Comparison of ENCODE assay signal across 7 cellular contexts in genomic region chr12:131201915-131202314, GRCh38.
DNase-seq lines count a peak whose midpoint lies in the region; ATAC-seq, FAIRE-seq and TF ChIP-seq lines count a peak whose summit lies in the region.
"Not testable (repeated sequence)": the region's sequence is repeated elsewhere in the genome, so short reads cannot be mapped to it uniquely, and the experiment has no call there.

No MANE protein-coding gene starts in this region.

- not testable (repeated sequence) for BruUV-seq in K562 (replicated peaks; lab: Mats Ljungman, UMichigan)

- not testable (repeated sequence) for H3K27ac Mint-ChIP-seq in activated CD8-positive, alpha-beta T cell treated with anti-CD3 and anti-CD28 coated beads for 36 hours; activated naive CD4-positive, alpha-beta T cell treated with anti-CD3 and anti-CD28 coated beads, Interleukin-2, amount 50 U/mL, for 72 hours; stimulated activated effector memory CD8-positive, alpha-beta T cell treated with anti-CD3 and anti-CD28 coated beads, Interleukin-12 subunit alpha, Interleukin-12 subunit beta, amount 100 ng/mL, for 72 hours

- not testable (repeated sequence) for H3K36me3 Mint-ChIP-seq in activated CD8-positive, alpha-beta T cell treated with anti-CD3 and anti-CD28 coated beads for 36 hours (ENCODE audit: low read depth); activated naive CD4-positive, alpha-beta T cell treated with anti-CD3 and anti-CD28 coated beads, Interleukin-2, amount 50 U/mL, for 72 hours; stimulated activated effector memory CD8-positive, alpha-beta T cell treated with anti-CD3 and anti-CD28 coated beads, Interleukin-12 subunit alpha, Interleukin-12 subunit beta, amount 100 ng/mL, for 72 hours

- not testable (repeated sequence) for H3K4me3 Mint-ChIP-seq in activated CD8-positive, alpha-beta T cell treated with anti-CD3 and anti-CD28 coated beads for 36 hours; stimulated activated effector memory CD8-positive, alpha-beta T cell treated with anti-CD3 and anti-CD28 coated beads, Interleukin-12 subunit alpha, Interleukin-12 subunit beta, amount 100 ng/mL, for 72 hours

- intact Hi-C loops in activated CD8-positive, alpha-beta T cell treated with anti-CD3 and anti-CD28 coated beads for 36 hours (cut with micrococcal nuclease); K562 (cut with micrococcal nuclease): not testable (repeated sequence)

- H3K4me2 ChIP-seq in Loucy (ENCODE audit: low read depth, low read length, poor library complexity, severe bottlenecking); K562 (ENCODE audit: insufficient read depth, low read length): not testable (repeated sequence)

- TF ChIP-seq POLR2A in GM12891 (IDR thresholded peaks at IDR 0.05; ENCODE audit: low read depth, low read length); K562 (conservative IDR thresholded peaks at IDR 0.05): not testable (repeated sequence)

- DNase-seq in GM12891 (ENCODE audit: insufficient read length, low spot score); activated CD8-positive, alpha-beta T cell treated with anti-CD3 and anti-CD28 coated beads for 36 hours; activated naive CD4-positive, alpha-beta T cell treated with anti-CD3 and anti-CD28 coated beads, Interleukin-2, amount 50 U/mL, for 72 hours (ENCODE audit: low spot score in 2 of 2); K562 (ENCODE audit: extremely low read depth in 1 of 4, low spot score in 3 of 4); stimulated activated effector memory CD8-positive, alpha-beta T cell treated with anti-CD3 and anti-CD28 coated beads, Interleukin-12 subunit alpha, Interleukin-12 subunit beta, amount 100 ng/mL, for 72 hours (ENCODE audit: low spot score in 2 of 2); urothelium cell line (ENCODE audit: low spot score): not testable (repeated sequence)

- H3K9me2 ChIP-seq in Loucy (replicated peaks; ENCODE audit: low read depth, low read length), result not testable (repeated sequence)

- H3K4me3 ChIP-seq in Loucy (ENCODE audit: low read length, poor library complexity, severe bottlenecking); K562: not testable (repeated sequence)

- not testable (repeated sequence) for TF ChIP-seq EP300 in K562 (IDR thresholded peaks at IDR 0.05; ENCODE audit: low read length)

- H2AFZ ChIP-seq in Loucy (ENCODE audit: low read length); K562 (ENCODE audit: low read depth, low read length): not testable (repeated sequence)

- H3K79me2 ChIP-seq in Loucy (ENCODE audit: insufficient read depth, low read length), result peaks cover 44% of the 10 kb centered on the region
- not testable (repeated sequence) for H3K79me2 ChIP-seq in K562 (ENCODE audit: control insufficient read depth, insufficient read depth, low read length)

- peaks cover 31% of the 10 kb centered on the region for H4K20me1 ChIP-seq in Loucy (ENCODE audit: insufficient read depth, low read length, poor library complexity, severe bottlenecking)
- not testable (repeated sequence) for H4K20me1 ChIP-seq in K562 (replicated peaks; ENCODE audit: control insufficient read depth, insufficient read depth, low read length)

- FAIRE-seq in GM12891 (lab: Jason Lieb, UNC) (peak; percentile 69), K562 (lab: Jason Lieb, UNC) (peak; percentile 54), urothelium cell line (lab: Jason Lieb, UNC) (peak; percentile 79)

- in situ Hi-C loops in K562 (cut with MboI), result loop anchor here (5.0 kb wide), 1 partner anchor 270 kb away; no protein-coding TSS in a partner anchor

- H3K4me1 ChIP-seq in Loucy (ENCODE audit: insufficient read depth, low read length, poor library complexity, severe bottlenecking), result peaks cover 27% of the 10 kb centered on the region
- not testable (repeated sequence) for H3K4me1 ChIP-seq in K562 (replicated peaks in 1 of 2; ENCODE audit: control insufficient read depth in 2 of 2, insufficient read depth in 2 of 2, low read length in 2 of 2)

- not testable (repeated sequence) for H3K9me3 ChIP-seq in Loucy (ENCODE audit: insufficient read depth, low read depth, low read length); K562 (replicated peaks; ENCODE audit: control insufficient read depth, insufficient read depth, low read depth, low read length)

- TF ChIP-seq RAD21 in K562 (CRISPR knock-in tag; conservative IDR thresholded peaks at IDR 0.05 in 1 of 2, IDR thresholded peaks at IDR 0.05 in 1 of 2), result not testable (repeated sequence)

- not testable (repeated sequence) for H3K9me3 Mint-ChIP-seq in activated CD8-positive, alpha-beta T cell treated with anti-CD3 and anti-CD28 coated beads for 36 hours; activated naive CD4-positive, alpha-beta T cell treated with anti-CD3 and anti-CD28 coated beads, Interleukin-2, amount 50 U/mL, for 72 hours; stimulated activated effector memory CD8-positive, alpha-beta T cell treated with anti-CD3 and anti-CD28 coated beads, Interleukin-12 subunit alpha, Interleukin-12 subunit beta, amount 100 ng/mL, for 72 hours

- H3F3A ChIP-seq in Loucy (ENCODE audit: low read depth), result not testable (repeated sequence)

- peaks cover 33% of the 10 kb centered on the region for H3K27me3 ChIP-seq in Loucy (ENCODE audit: insufficient read depth, low read length, poor library complexity, severe bottlenecking)
- H3K27me3 ChIP-seq in K562 (ENCODE audit: control insufficient read depth in 2 of 2, insufficient read depth in 2 of 2, low read length in 2 of 2), result peaks cover 16 to 31% of the 10 kb centered on the region in 2 experiments; a peak in 4 of 5 replicates

- not testable (repeated sequence) for TF ChIP-seq CTCF in Loucy (conservative IDR thresholded peaks at IDR 0.05; ENCODE audit: low read length); activated CD8-positive, alpha-beta T cell treated with anti-CD3 and anti-CD28 coated beads for 36 hours (IDR thresholded peaks at IDR 0.05); K562 (IDR thresholded peaks at IDR 0.05 in 2 of 3, conservative IDR thresholded peaks at IDR 0.05 in 1 of 3; ENCODE audit: insufficient read depth in 2 of 3, low read depth in 1 of 3, low read length in 3 of 3)

- H3K27ac ChIP-seq in K562 (ENCODE audit: extremely low read depth, low read depth, low read length), result not testable (repeated sequence)

- peak; percentile 77 for ATAC-seq in activated CD8-positive, alpha-beta T cell treated with anti-CD3 and anti-CD28 coated beads for 36 hours
- ATAC-seq in activated naive CD4-positive, alpha-beta T cell treated with anti-CD3 and anti-CD28 coated beads, Interleukin-2, amount 50 U/mL, for 72 hours, result peak; percentile 46 to 49
- peak; percentile 60 for ATAC-seq in K562
- ATAC-seq in stimulated activated effector memory CD8-positive, alpha-beta T cell treated with anti-CD3 and anti-CD28 coated beads, Interleukin-12 subunit alpha, Interleukin-12 subunit beta, amount 100 ng/mL, for 72 hours, result peak; percentile 39

- POLR2A ChIA-PET in activated CD8-positive, alpha-beta T cell treated with anti-CD3 and anti-CD28 coated beads for 36 hours (lab: Charles Lee); K562 (lab: Yijun Ruan, JAX): not testable (repeated sequence)

- H3K9me1 ChIP-seq in K562 (ENCODE audit: control insufficient read depth, insufficient read depth, low read length), result not testable (repeated sequence)

- not testable (repeated sequence) for H3K4me1 Mint-ChIP-seq in activated CD8-positive, alpha-beta T cell treated with anti-CD3 and anti-CD28 coated beads for 36 hours (ENCODE audit: low read depth); stimulated activated effector memory CD8-positive, alpha-beta T cell treated with anti-CD3 and anti-CD28 coated beads, Interleukin-12 subunit alpha, Interleukin-12 subunit beta, amount 100 ng/mL, for 72 hours

- CTCF ChIA-PET in activated CD8-positive, alpha-beta T cell treated with anti-CD3 and anti-CD28 coated beads for 36 hours (lab: Charles Lee); K562 (lab: Yijun Ruan, JAX; ENCODE audit: low intra/inter-chr PET ratio): not testable (repeated sequence)

- peak overlapping the region; percentile 99 for H3K9ac ChIP-seq in Loucy (ENCODE audit: low read depth, low read length, poor library complexity, severe bottlenecking)
- H3K9ac ChIP-seq in K562 (ENCODE audit: insufficient read depth in 1 of 2, low read depth in 2 of 2, low read length in 2 of 2), result not testable (repeated sequence)

- not testable (repeated sequence) for H3K36me3 ChIP-seq in Loucy (ENCODE audit: insufficient read depth, low read length); K562 (ENCODE audit: control insufficient read depth, insufficient read depth, low read length)

- no CpG with 5 or more reads among the region's 20 CpGs for WGBS in K562 (ENCODE audit: insufficient coverage, low coverage, missing lambda C conversion rate)

- H3K27me3 Mint-ChIP-seq in activated CD8-positive, alpha-beta T cell treated with anti-CD3 and anti-CD28 coated beads for 36 hours, result not testable (repeated sequence)
